ENCODE assay signal across 1 cellular context in genomic region chr2:130896813-130897212, GRCh38.
TF ChIP-seq lines count a peak whose summit lies in the region.

No MANE protein-coding gene starts in this region.

TF ChIP-seq in H1, 55 proteins besides CTCF, POLR2A, EP300 and RAD21:
- TF ChIP-seq PHF8 (conservative IDR thresholded peaks at IDR 0.05; ENCODE audit: low read depth, low read length), result no peak
- TF ChIP-seq TCF12 (IDR thresholded peaks at IDR 0.05; ENCODE audit: low read depth, low read length), result no peak
- no peak for TF ChIP-seq NANOG (IDR thresholded peaks at IDR 0.05; ENCODE audit: insufficient read depth, low read depth, low read length, poor library complexity, severe bottlenecking)
- TF ChIP-seq, protein P1, sequence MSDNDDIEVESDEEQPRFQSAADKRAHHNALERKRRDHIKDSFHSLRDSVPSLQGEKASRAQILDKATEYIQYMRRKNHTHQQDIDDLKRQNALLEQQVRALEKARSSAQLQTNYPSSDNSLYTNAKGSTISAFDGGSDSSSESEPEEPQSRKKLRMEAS (IDR thresholded peaks at IDR 0.05), result 0 out of 2 replicates have a peak, but pooled peaks have one; percentile 30
- TF ChIP-seq TEAD4 (IDR thresholded peaks at IDR 0.05; ENCODE audit: low read depth, low read length), result peak; percentile 41; the same call in 1 of the 2 replicates
- TF ChIP-seq HDAC2 (IDR thresholded peaks at IDR 0.05; ENCODE audit: borderline replicate concordance in 1 of 2, low read depth in 2 of 2, low read length in 2 of 2), result no peak
- TF ChIP-seq, protein P2, sequence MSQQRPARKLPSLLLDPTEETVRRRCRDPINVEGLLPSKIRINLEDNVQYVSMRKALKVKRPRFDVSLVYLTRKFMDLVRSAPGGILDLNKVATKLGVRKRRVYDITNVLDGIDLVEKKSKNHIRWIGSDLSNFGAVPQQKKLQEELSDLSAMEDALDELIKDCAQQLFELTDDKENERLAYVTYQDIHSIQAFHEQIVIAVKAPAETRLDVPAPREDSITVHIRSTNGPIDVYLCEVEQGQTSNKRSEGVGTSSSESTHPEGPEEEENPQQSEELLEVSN (IDR thresholded peaks at IDR 0.05), result 0 out of 2 replicates have a peak, but pooled peaks have one; percentile 17
- no peak for TF ChIP-seq RFX5 (IDR thresholded peaks at IDR 0.05; ENCODE audit: borderline replicate concordance, low read depth, low read length)
